Comparison of ENCODE assay signal across 8 cellular contexts in the genomic region with DNA sequence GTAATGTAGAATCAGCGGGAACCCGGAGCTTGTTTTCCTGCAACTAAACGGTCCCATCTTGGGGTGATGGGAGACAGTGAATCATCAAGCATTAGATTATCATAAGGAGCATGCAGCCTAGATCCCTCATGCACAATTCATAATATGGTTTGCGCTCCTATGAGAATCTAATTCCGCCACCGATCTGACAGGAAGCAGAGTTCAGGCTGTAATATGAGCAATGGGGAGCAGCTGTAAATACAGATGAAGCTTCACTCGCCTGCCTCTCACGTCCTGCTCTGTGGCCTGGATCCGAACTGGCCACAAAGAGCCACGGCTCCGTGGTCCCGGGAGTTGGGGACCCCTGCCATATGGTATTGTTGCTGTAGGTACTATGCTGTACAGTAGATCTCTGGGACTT. TPM values are rescaled to one million over a fixed set of nuclear protein-coding genes. Genes with fewer than 3 reads are reported as not detected.
DNase-seq lines count a peak whose midpoint lies in the region; ATAC-seq and TF ChIP-seq lines count a peak whose summit lies in the region.

No MANE protein-coding gene starts in this region.

- no peak for TF ChIP-seq CTCF in Calu3 (IDR thresholded peaks at IDR 0.05; ENCODE audit: unreplicated experiment)

- H3K4me3 Mint-ChIP-seq in Calu3 (ENCODE audit: low read depth, unreplicated experiment), result peak overlapping the region; percentile 78
- H3K4me3 Mint-ChIP-seq in activated T-cell treated with anti-CD3 and anti-CD28 coated beads, Interleukin-2, amount 50 U/mL, for 72 hours, result peak overlapping the region; percentile 83 to 97

- BruUV-seq in Calu3 (replicated peaks; lab: Mats Ljungman, UMichigan), result no TSS peak

- peak; percentile 53 for ATAC-seq in HG02678 (IDR thresholded peaks at IDR 0.05; ENCODE audit: unreplicated experiment)
- ATAC-seq in activated T-cell treated with anti-CD3 and anti-CD28 coated beads, Interleukin-2, amount 50 U/mL, for 72 hours (replicated peaks in 1 of 2), result peak; percentile 47 to 57

- H3K9me3 Mint-ChIP-seq in Calu3 (ENCODE audit: low read depth, unreplicated experiment), result peaks cover 8% of the 10 kb centered on the region
- peaks cover 10 to 14% of the 10 kb centered on the region in 2 donors for H3K9me3 Mint-ChIP-seq in activated T-cell treated with anti-CD3 and anti-CD28 coated beads, Interleukin-2, amount 50 U/mL, for 72 hours

- H3K27me3 Mint-ChIP-seq in Calu3 (ENCODE audit: unreplicated experiment), result no peaks in the 10 kb centered on the region
- H3K27me3 Mint-ChIP-seq in activated T-cell treated with anti-CD3 and anti-CD28 coated beads, Interleukin-2, amount 50 U/mL, for 72 hours (ENCODE audit: low read depth), result no peaks in the 10 kb centered on the region

- CTCF ChIA-PET in Calu3 (lab: Charles Lee), result interaction anchor here (0.6 to 1.2 kb wide), 2 partner anchors 18 to 825 kb away, joined by 4 read pairs; no protein-coding TSS in a partner anchor

- peaks cover 23% of the 10 kb centered on the region for H3K36me3 Mint-ChIP-seq in Calu3 (ENCODE audit: insufficient read depth, unreplicated experiment)
- H3K36me3 Mint-ChIP-seq in activated T-cell treated with anti-CD3 and anti-CD28 coated beads, Interleukin-2, amount 50 U/mL, for 72 hours (ENCODE audit: insufficient read depth in 2 of 2), result peaks cover 17 to 19% of the 10 kb centered on the region in 2 donors

- intact Hi-C loops in Calu3 (cut with micrococcal nuclease; ENCODE audit: unreplicated experiment), result no loop called here
- intact Hi-C loops in posterior cingulate gyrus (cut with DNase I), result loop anchor here (5.0 kb wide), 1 partner anchor 34 kb away; no protein-coding TSS in a partner anchor

- DNase-seq in Calu3 (no peak), medulla oblongata (ENCODE audit: extremely low spot score) (peak; percentile 48), DMS153 treated with DMSO at 0.1 percent for 48 hours (lab: John Stamatoyannopoulos, UW; ENCODE audit: unreplicated experiment) (no peak), GM03348 (ENCODE audit: low spot score) (no peak), NCI-H2081 treated with DMSO at 0.1 percent for 48 hours (lab: John Stamatoyannopoulos, UW) (no peak), posterior cingulate gyrus (no peak)
- peak in 1 of 2 donors; percentile 27 for DNase-seq in activated T-cell treated with anti-CD3 and anti-CD28 coated beads, Interleukin-2, amount 50 U/mL, for 72 hours

- peaks cover 7% of the 10 kb centered on the region for H3K4me1 Mint-ChIP-seq in Calu3 (ENCODE audit: low read depth, unreplicated experiment)
- peaks cover 51% of the 10 kb centered on the region for H3K4me1 Mint-ChIP-seq in activated T-cell treated with anti-CD3 and anti-CD28 coated beads, Interleukin-2, amount 50 U/mL, for 72 hours (ENCODE audit: low read depth)

- H3K27ac Mint-ChIP-seq in Calu3 (ENCODE audit: unreplicated experiment), result peak overlapping the region; percentile 58
- peak overlapping the region; percentile 95 for H3K27ac Mint-ChIP-seq in activated T-cell treated with anti-CD3 and anti-CD28 coated beads, Interleukin-2, amount 50 U/mL, for 72 hours

RNA-seq across cellular contexts. Expression of gene IFI44, which starts 1.6 kb away (rescaled TPM):
- total RNA-seq in Calu3 (2022), result 125 and 259 TPM in 2 replicates
- total RNA-seq in activated T-cell treated with anti-CD3 and anti-CD28 coated beads, Interleukin-2, amount 50 U/mL, for 72 hours, result 10 to 100 TPM; 25.9 to 77.5 TPM

RNA-seq across cellular contexts. Expression of gene IFI44L, which starts 31.0 kb away (rescaled TPM):
- total RNA-seq in Calu3 (2022), result 82.0 and 230 TPM in 2 replicates
- total RNA-seq in activated T-cell treated with anti-CD3 and anti-CD28 coated beads, Interleukin-2, amount 50 U/mL, for 72 hours, result 10 to 100 TPM; 21.4 to 62.5 TPM
